Comparison of ENCODE assay signal across 9 cellular contexts in the genomic region with DNA sequence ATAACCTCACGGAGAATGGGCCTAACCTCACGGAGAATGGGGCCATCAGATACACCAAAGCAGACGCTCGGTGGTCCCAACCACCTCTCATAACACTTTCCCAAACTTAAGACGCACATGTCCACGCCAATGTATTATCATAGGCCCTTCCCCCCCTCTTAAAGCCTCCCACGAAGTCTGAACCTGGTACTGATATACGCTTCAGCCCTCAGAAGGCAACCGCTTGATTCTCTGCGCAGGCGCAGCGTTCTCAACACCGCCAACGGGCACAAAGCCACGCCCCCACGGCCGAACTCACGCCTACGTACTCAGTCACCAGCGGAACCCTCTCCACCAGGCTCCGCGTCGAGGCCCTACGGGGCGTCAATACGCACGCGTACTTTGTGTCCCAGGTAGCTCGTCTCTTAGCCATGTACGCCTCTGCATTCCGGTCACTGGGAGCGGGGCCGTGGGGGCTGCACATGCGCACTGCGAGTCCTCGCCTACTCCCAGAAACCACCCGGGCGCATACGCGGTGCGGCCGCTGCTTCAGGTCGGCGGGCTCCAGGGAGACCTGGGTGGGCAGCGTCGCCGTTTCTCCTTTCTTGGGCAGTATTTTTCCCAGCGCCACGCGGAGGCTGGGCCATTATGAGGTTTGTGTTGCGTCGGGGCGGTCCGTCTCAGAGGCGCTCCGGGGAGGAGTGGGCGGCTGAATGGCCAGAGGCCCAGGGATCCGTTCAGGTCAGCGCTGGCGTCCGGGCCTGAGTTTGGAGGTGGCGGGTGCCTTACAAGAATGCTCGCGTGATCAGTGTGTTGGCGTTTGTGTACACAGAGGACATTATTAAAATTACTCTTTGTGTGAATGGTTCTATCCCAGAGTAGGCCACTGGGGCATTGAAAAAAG. TPM values are rescaled to one million over a fixed set of nuclear protein-coding genes. Genes with fewer than 3 reads are reported as not detected.
DNase-seq lines count a peak whose midpoint lies in the region; ATAC-seq and TF ChIP-seq lines count a peak whose summit lies in the region.
"Had no signal": no experiment of that assay in that cellular context is flagged by ENCODE, and none has a peak within 500 bp of the region (broad histone marks: within the 10 kb centered on the region; RNA-seq: fewer than 3 reads in every experiment).

No MANE protein-coding gene starts in this region.

- intact Hi-C loops in prostate gland (cut with DNase I) = no loop called here

- TF ChIP-seq CTCF in 22Rv1 (IDR thresholded peaks at IDR 0.05) = no peak
- TF ChIP-seq CTCF in NB4 (IDR thresholded peaks at IDR 0.05; ENCODE audit: low read depth, low read length) = no peak
- no peak for TF ChIP-seq CTCF in astrocyte of the cerebellum (IDR thresholded peaks at IDR 0.05; ENCODE audit: low read depth, low read length, missing control alignments)
- peak in 1 of 4 experiments; percentile 20 for TF ChIP-seq CTCF in prostate gland (IDR thresholded peaks at IDR 0.05)
- TF ChIP-seq CTCF in type B pancreatic cell (conservative IDR thresholded peaks at IDR 0.05) = peak; percentile 28

- H3K27me3 ChIP-seq in prostate gland (replicated peaks; ENCODE audit: insufficient read depth) = no peaks in the 10 kb centered on the region
- H3K27me3 ChIP-seq: BLaER1 treated with 17β-estradiol and CSF1 and Interleukin-3, amounts not matched to agents 10 nM and 100 nM had no signal

- H3K9me3 ChIP-seq in prostate gland = no peaks in the 10 kb centered on the region

- WGBS in prostate gland = 7% methylated on average over 57 of the region's 65 CpGs

- H3K4me3 Mint-ChIP-seq in type B pancreatic cell = peak overlapping the region; percentile 94

- peak; percentile 47 for ATAC-seq in GM19395 (IDR thresholded peaks at IDR 0.05; ENCODE audit: unreplicated experiment)

- H3K27ac ChIP-seq in 22Rv1 (peak overlapping the region; percentile 86), prostate gland (peak overlapping the region; percentile 83 to 87)
- H3K27ac ChIP-seq: BLaER1 treated with 17β-estradiol and CSF1 and Interleukin-3, amounts not matched to agents 10 nM and 100 nM had no signal

- H3K36me3 ChIP-seq in prostate gland = peaks cover 0 to 2% of the 10 kb centered on the region in 2 donors
- H3K36me3 ChIP-seq: BLaER1 treated with 17β-estradiol and CSF1 and Interleukin-3, amounts not matched to agents 10 nM and 100 nM had no signal

- TF ChIP-seq POLR2A in NB4 (IDR thresholded peaks at IDR 0.05; ENCODE audit: extremely low read depth, insufficient read length) = peak; percentile 33
- TF ChIP-seq POLR2A in prostate gland (IDR thresholded peaks at IDR 0.05) = peak; percentile 42

- H3K4me3 ChIP-seq in NB4 (ENCODE audit: low read depth, low read length) = peak overlapping the region; percentile 71
- peak overlapping the region; percentile 65 for H3K4me3 ChIP-seq in astrocyte of the cerebellum (ENCODE audit: low read depth, low read length)
- H3K4me3 ChIP-seq in prostate gland = peak overlapping the region; percentile 53 to 64
- H3K4me3 ChIP-seq: BLaER1 treated with 17β-estradiol and CSF1 and Interleukin-3, amounts not matched to agents 10 nM and 100 nM had no signal

- no peaks in the 10 kb centered on the region for H3K27me3 Mint-ChIP-seq in type B pancreatic cell

- H3K27ac Mint-ChIP-seq in type B pancreatic cell = peak overlapping the region; percentile 96

- DNase-seq in NB4 (ENCODE audit: low read depth) (peak; percentile 96), T-helper 9 cell (peak; percentile 27), astrocyte of the cerebellum (ENCODE audit: low read depth) (peak; percentile 84), hepatic stellate cell (ENCODE audit: low spot score) (peak; percentile 87), prostate gland (ENCODE audit: low spot score) (peak; percentile 85), type B pancreatic cell (ENCODE audit: extremely low spot score, unreplicated experiment) (peak; percentile 89)

- in situ Hi-C loops in astrocyte of the cerebellum (cut with HindIII; ENCODE audit: low sequenced_read_pairs) = no loop called here

- peaks cover 37% of the 10 kb centered on the region for H3K36me3 Mint-ChIP-seq in type B pancreatic cell

- H3K4me1 ChIP-seq in prostate gland (replicated peaks) = no peaks in the 10 kb centered on the region
- H3K4me1 ChIP-seq: BLaER1 treated with 17β-estradiol and CSF1 and Interleukin-3, amounts not matched to agents 10 nM and 100 nM had no signal

- no peaks in the 10 kb centered on the region for H3K4me1 Mint-ChIP-seq in type B pancreatic cell (ENCODE audit: unreplicated experiment)

- peaks cover 15% of the 10 kb centered on the region for H3K9me3 Mint-ChIP-seq in type B pancreatic cell

RNA-seq across cellular contexts. Expression of gene ZNF582, which starts 25.3 kb away (rescaled TPM):
- 10 to 100 TPM in 1 of 2 donors, 1 to 10 TPM in 1; 6.4 to 12.4 TPM for total RNA-seq in prostate gland
- total RNA-seq in type B pancreatic cell (ENCODE audit: low replicate concordance) = 3.7 TPM in 2 replicates

RNA-seq across cellular contexts. Expression of gene ZNF583, which starts 36.1 kb away (rescaled TPM):
- total RNA-seq in prostate gland (1 to 10 TPM; 3.6 to 5.2 TPM), type B pancreatic cell (ENCODE audit: low replicate concordance) (5.8 and 11.5 TPM in 2 replicates)

RNA-seq across cellular contexts. Expression of gene ZSCAN5A, which starts 53.4 kb away (rescaled TPM):
- total RNA-seq in prostate gland = 10 to 100 TPM; 13.3 to 21.9 TPM
- total RNA-seq in type B pancreatic cell (ENCODE audit: low replicate concordance) = 13.4 and 16.3 TPM in 2 replicates

Comparison
In these comparisons a context has a peak if more than half of its experiments do, and no peak if none do; other contexts are left out.
1. Peak in every context shown above with its lines: DNase-seq, ATAC-seq, H3K4me3 ChIP-seq and H3K27ac ChIP-seq.
2. DNase-seq: peak in every context shown above with its lines; median percentile 96 in NB4; 89 in type B pancreatic cell; 87 in hepatic stellate cell; 85 in prostate gland; 84 in astrocyte of the cerebellum; 27 in T-helper 9 cell.